ENCODE assay signal across 1 cellular context in genomic region chr2:85024372-85025047, GRCh38.
TF ChIP-seq lines count a peak whose summit lies in the region.

No MANE protein-coding gene starts in this region.

TF ChIP-seq in K562, 482 proteins besides CTCF, POLR2A, EP300 and RAD21 (continued from another document):
- TF ChIP-seq PHB2 (IDR thresholded peaks at IDR 0.05; ENCODE audit: low read depth) (no peak), RBBP5 (IDR thresholded peaks at IDR 0.05; ENCODE audit: borderline replicate concordance, insufficient read depth, low read length, poor library complexity, severe bottlenecking) (no peak), TBL1XR1 (IDR thresholded peaks at IDR 0.05; ENCODE audit: low read length in 2 of 2) (no peak)
TF ChIP-seq in K562: peak in this region for 0.
